Comparison of ENCODE assay signal across 14 cellular contexts in genomic region chr2:27795093-27795834, GRCh38. TPM values are rescaled to one million over a fixed set of nuclear protein-coding genes. Genes with fewer than 3 reads are reported as not detected.
DNase-seq lines count a peak whose midpoint lies in the region; TF ChIP-seq lines count a peak whose summit lies in the region.
"Had no signal": no experiment of that assay in that cellular context is flagged by ENCODE, and none has a peak within 500 bp of the region (broad histone marks: within the 10 kb centered on the region; RNA-seq: fewer than 3 reads in every experiment).

No MANE protein-coding gene starts in this region.

- DNase-seq in chondrocyte (ENCODE audit: low spot score) = no peak
- peak; percentile 10 for DNase-seq in myocyte (ENCODE audit: low read depth)
- DNase-seq in T-helper 2 cell treated with Interferon-gamma antibody and Interleukin-4, amounts not matched to agents 5 μg/mL and 100 μg/mL, for 36 hours (ENCODE audit: low spot score) = no peak
- no peak for DNase-seq in hepatic stellate cell (ENCODE audit: low spot score)
- no peak for DNase-seq in NCI-H526 (lab: John Stamatoyannopoulos, UW)
- DNase-seq in NCI-H526 treated with DMSO at 0.1 percent for 48 hours (lab: John Stamatoyannopoulos, UW) = no peak
- DNase-seq: activated CD4-positive, alpha-beta memory T cell treated with anti-CD3 and anti-CD28 coated beads for 36 hours; effector memory CD8-positive, alpha-beta T cell; NCI-H1694; NCI-H524 treated with DMSO at 0.1 percent for 48 hours; occipital lobe; RPMI8226 had no signal

- peak overlapping the region; percentile 36 for H3K4me2 ChIP-seq in KMS-11

- H3K79me2 ChIP-seq in KMS-11 (ENCODE audit: insufficient read depth, low read depth) = no peaks in the 10 kb centered on the region

- no peaks in the 10 kb centered on the region for H3K27me3 ChIP-seq in KMS-11 (ENCODE audit: insufficient read depth, low read depth)
- no peaks in the 10 kb centered on the region for H3K27me3 ChIP-seq in stomach smooth muscle (ENCODE audit: control insufficient read depth in 1 of 2, insufficient read depth in 2 of 2, low read length in 2 of 2)

- peaks cover 62% of the 10 kb centered on the region for H3K4me1 Mint-ChIP-seq in chondrocyte (ENCODE audit: low read depth)
- no peaks in the 10 kb centered on the region for H3K4me1 Mint-ChIP-seq in T-helper 2 cell treated with Interferon-gamma antibody and Interleukin-4, amounts not matched to agents 5 μg/mL and 100 μg/mL, for 36 hours (ENCODE audit: low read depth)

- H3K27ac Mint-ChIP-seq in chondrocyte (ENCODE audit: unreplicated experiment) = peak overlapping the region; percentile 91
- H3K27ac Mint-ChIP-seq in T-helper 2 cell treated with Interferon-gamma antibody and Interleukin-4, amounts not matched to agents 5 μg/mL and 100 μg/mL, for 36 hours = no peak overlapping the region
- H3K27ac Mint-ChIP-seq: activated CD4-positive, alpha-beta memory T cell treated with anti-CD3 and anti-CD28 coated beads for 36 hours had no signal

- H3K9me3 ChIP-seq in stomach smooth muscle (ENCODE audit: control insufficient read depth in 2 of 2, low read length in 2 of 2) = no peaks in the 10 kb centered on the region

- H3K9ac ChIP-seq in KMS-11 (no peak overlapping the region; the same call in 1 of the 2 replicates), stomach smooth muscle (ENCODE audit: low read length in 2 of 2) (peak overlapping the region; percentile 34 to 36)

- H3K4me3 Mint-ChIP-seq in chondrocyte (ENCODE audit: unreplicated experiment) = no peak overlapping the region
- H3K4me3 Mint-ChIP-seq in T-helper 2 cell treated with Interferon-gamma antibody and Interleukin-4, amounts not matched to agents 5 μg/mL and 100 μg/mL, for 36 hours = no peak overlapping the region
- H3K4me3 Mint-ChIP-seq: activated CD4-positive, alpha-beta memory T cell treated with anti-CD3 and anti-CD28 coated beads for 36 hours; effector memory CD8-positive, alpha-beta T cell had no signal

- no peak overlapping the region for H3K4me3 ChIP-seq in KMS-11 (IDR thresholded peaks at IDR 0.05; ENCODE audit: insufficient read depth, low read depth, low read length)
- H3K4me3 ChIP-seq in stomach smooth muscle (ENCODE audit: low read length in 2 of 2) = no peak overlapping the region

- no peaks in the 10 kb centered on the region for H3K36me3 Mint-ChIP-seq in chondrocyte (ENCODE audit: low read depth)
- no peaks in the 10 kb centered on the region for H3K36me3 Mint-ChIP-seq in T-helper 2 cell treated with Interferon-gamma antibody and Interleukin-4, amounts not matched to agents 5 μg/mL and 100 μg/mL, for 36 hours (ENCODE audit: low read depth)
- H3K36me3 Mint-ChIP-seq: activated CD4-positive, alpha-beta memory T cell treated with anti-CD3 and anti-CD28 coated beads for 36 hours had no signal

- TF ChIP-seq CTCF in KMS-11 (conservative IDR thresholded peaks at IDR 0.05; ENCODE audit: low read depth, low read length) = no peak
- no peak for TF ChIP-seq CTCF in chondrocyte (IDR thresholded peaks at IDR 0.05)

- no peaks in the 10 kb centered on the region for H4K20me1 ChIP-seq in KMS-11 (ENCODE audit: insufficient read depth)

- H3K4me1 ChIP-seq in KMS-11 (ENCODE audit: low read depth, poor library complexity, severe bottlenecking) (peaks cover 29% of the 10 kb centered on the region), stomach smooth muscle (ENCODE audit: control insufficient read depth, insufficient read depth, low read length) (peaks cover 48% of the 10 kb centered on the region)

- H2AFZ ChIP-seq in KMS-11 (ENCODE audit: low read depth) = peak overlapping the region; percentile 21; the same call in 1 of the 2 replicates

- peaks cover 2% of the 10 kb centered on the region for H3K9me3 Mint-ChIP-seq in chondrocyte (ENCODE audit: low read depth)
- no peaks in the 10 kb centered on the region for H3K9me3 Mint-ChIP-seq in T-helper 2 cell treated with Interferon-gamma antibody and Interleukin-4, amounts not matched to agents 5 μg/mL and 100 μg/mL, for 36 hours
- H3K9me3 Mint-ChIP-seq: activated CD4-positive, alpha-beta memory T cell treated with anti-CD3 and anti-CD28 coated beads for 36 hours; effector memory CD8-positive, alpha-beta T cell had no signal

- H3K36me3 ChIP-seq in KMS-11 (ENCODE audit: insufficient read depth) = no peaks in the 10 kb centered on the region
- no peaks in the 10 kb centered on the region for H3K36me3 ChIP-seq in stomach smooth muscle (ENCODE audit: control insufficient read depth in 2 of 2, insufficient read depth in 2 of 2, low read length in 2 of 2)

- H3K27ac ChIP-seq in KMS-11 (peak overlapping the region; percentile 66), stomach smooth muscle (ENCODE audit: low read length) (peak overlapping the region; percentile 79)

- no peaks in the 10 kb centered on the region for H3K27me3 Mint-ChIP-seq in chondrocyte (ENCODE audit: low read depth)
- no peaks in the 10 kb centered on the region for H3K27me3 Mint-ChIP-seq in T-helper 2 cell treated with Interferon-gamma antibody and Interleukin-4, amounts not matched to agents 5 μg/mL and 100 μg/mL, for 36 hours (ENCODE audit: low read depth)
- H3K27me3 Mint-ChIP-seq: activated CD4-positive, alpha-beta memory T cell treated with anti-CD3 and anti-CD28 coated beads for 36 hours; effector memory CD8-positive, alpha-beta T cell had no signal

RNA-seq across cellular contexts. Expression of gene MRPL33, which starts 23.7 kb away (rescaled TPM):
- total RNA-seq in chondrocyte = 59.9 to 64.9 TPM (median 62.1 TPM) in 3 replicates
- 126 and 134 TPM in 2 replicates for total RNA-seq in myocyte
- 210 TPM for polyA plus RNA-seq in myocyte (2012)
